In the genomic region with DNA sequence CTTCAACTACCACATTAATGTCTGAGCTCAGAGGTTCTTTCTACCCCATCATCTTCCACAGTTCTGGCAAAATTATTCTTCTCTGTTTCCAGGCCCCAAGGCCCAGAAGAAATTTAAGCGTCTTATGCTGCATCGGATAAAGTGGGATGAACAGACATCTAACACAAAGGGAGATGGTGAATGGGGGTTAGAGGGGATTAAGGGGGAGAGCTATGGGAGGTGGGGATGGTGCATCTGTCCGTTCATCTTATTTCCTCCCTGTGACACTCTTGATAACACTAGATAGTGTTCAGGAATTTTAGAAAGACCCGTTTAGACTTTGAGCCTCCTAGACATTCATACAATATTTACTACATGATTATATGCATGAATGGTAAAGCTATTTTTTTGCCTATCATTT, we compare ENCODE assay signal across 32 cellular contexts.
"Had no signal": no experiment of that assay in that cellular context is flagged by ENCODE, and none has a peak within 500 bp of the region (broad histone marks: within the 10 kb centered on the region; RNA-seq: fewer than 3 reads in every experiment).

No MANE protein-coding gene starts in this region.

- ATAC-seq: activated CD4-positive, CD25-positive, alpha-beta regulatory T cell treated with anti-CD3 and anti-CD28 coated beads, Interleukin-2, amount 50 U/mL, for 24 hours; activated CD8-positive, alpha-beta T cell treated with anti-CD3 and anti-CD28 coated beads for 36 hours; Panc1; WTC11 had no signal

- H3K4me3 ChIP-seq: colonic mucosa, SJCRH30, SK-N-MC had no signal

- H3K27ac Mint-ChIP-seq: activated CD8-positive, alpha-beta T cell treated with anti-CD3 and anti-CD28 coated beads for 36 hours; activated naive CD4-positive, alpha-beta T cell treated with anti-CD3 and anti-CD28 coated beads, Interleukin-2, amount 10 ng/mL, durations not matched to agents 7 days and 5 days; activated T-helper 1 cell treated with anti-CD3 and anti-CD28 coated beads, Interleukin-12 subunit alpha, Interleukin-12 subunit beta, Interleukin-2, Interleukin-4 antibody, amounts not matched to agents 30 ng/mL and 10 ng/mL and 1 ng/mL, durations not matched to agents 14 hours and 24 hours and 36 hours; T-helper 2 cell treated with Interferon-gamma antibody and Interleukin-4, amounts not matched to agents 5 μg/mL and 100 μg/mL, for 36 hours; WTC11 had no signal

- H3K4me1 Mint-ChIP-seq: activated naive CD4-positive, alpha-beta T cell treated with anti-CD3 and anti-CD28 coated beads, Interleukin-2, amount 10 ng/mL, durations not matched to agents 7 days and 5 days; WTC11 had no signal

- H3K27me3 ChIP-seq: brain microvascular endothelial cell, colonic mucosa, SJCRH30 had no signal

- H3K27me3 Mint-ChIP-seq: activated CD8-positive, alpha-beta T cell treated with anti-CD3 and anti-CD28 coated beads for 36 hours; activated naive CD4-positive, alpha-beta T cell treated with anti-CD3 and anti-CD28 coated beads, Interleukin-2, amount 10 ng/mL, durations not matched to agents 7 days and 5 days had no signal

- H3K4me3 Mint-ChIP-seq: activated CD8-positive, alpha-beta T cell treated with anti-CD3 and anti-CD28 coated beads for 36 hours; activated naive CD4-positive, alpha-beta T cell treated with anti-CD3 and anti-CD28 coated beads, Interleukin-2, amount 10 ng/mL, durations not matched to agents 7 days and 5 days; activated T-helper 1 cell treated with anti-CD3 and anti-CD28 coated beads, Interleukin-12 subunit alpha, Interleukin-12 subunit beta, Interleukin-2, Interleukin-4 antibody, amounts not matched to agents 30 ng/mL and 10 ng/mL and 1 ng/mL, durations not matched to agents 14 hours and 24 hours and 36 hours; T-helper 2 cell treated with Interferon-gamma antibody and Interleukin-4, amounts not matched to agents 5 μg/mL and 100 μg/mL, for 36 hours; WTC11 had no signal

- H3K9me3 Mint-ChIP-seq: activated CD8-positive, alpha-beta T cell treated with anti-CD3 and anti-CD28 coated beads for 36 hours; activated naive CD4-positive, alpha-beta T cell treated with anti-CD3 and anti-CD28 coated beads, Interleukin-2, amount 10 ng/mL, durations not matched to agents 7 days and 5 days; activated T-helper 1 cell treated with anti-CD3 and anti-CD28 coated beads, Interleukin-12 subunit alpha, Interleukin-12 subunit beta, Interleukin-2, Interleukin-4 antibody, amounts not matched to agents 30 ng/mL and 10 ng/mL and 1 ng/mL, durations not matched to agents 14 hours and 24 hours and 36 hours; T-helper 2 cell treated with Interferon-gamma antibody and Interleukin-4, amounts not matched to agents 5 μg/mL and 100 μg/mL, for 36 hours; WTC11 had no signal

- DNase-seq: activated CD4-positive, alpha-beta T cell treated with anti-CD3 and anti-CD28 coated beads for 4 hours; activated CD4-positive, alpha-beta T cell treated with anti-CD3 and anti-CD28 coated beads, Interleukin-2, amount 50 U/mL, for 4 hours; activated CD8-positive, alpha-beta T cell treated with anti-CD3 and anti-CD28 coated beads for 36 hours; activated effector memory CD4-positive, alpha-beta T cell treated with Interleukin-2 at 50 U/mL for 16 hours; activated naive CD4-positive, alpha-beta T cell treated with anti-CD3 and anti-CD28 coated beads, Interleukin-2, amount 10 ng/mL, durations not matched to agents 7 days and 5 days; activated T-cell treated with anti-CD3 and anti-CD28 coated beads, Interleukin-2, amount 50 U/mL, for 1 hour; anterior cingulate cortex; brain microvascular endothelial cell; central memory CD4-positive, alpha-beta T cell; colonic mucosa; MM.1S; NCI-H1092 treated with DMSO at 0.1 percent for 48 hours; NCI-H1417; NCI-H146; NCI-H187; NCI-H2029 treated with DMSO at 0.1 percent for 48 hours; NCI-H2107; NCI-H2171; NCI-H2227 treated with DMSO at 0.1 percent for 48 hours; NCI-H446; NCI-H510A treated with DMSO at 0.1 percent for 48 hours; NCI-H526 treated with DMSO at 0.1 percent for 48 hours; NCI-H774; SHP77; SJCRH30 had no signal

- H3K9me3 ChIP-seq: colonic mucosa, SJCRH30 had no signal

- H3K27ac ChIP-seq: brain microvascular endothelial cell, colonic mucosa, KMS-11, SJCRH30, SK-N-MC had no signal
